ENCODE assay signal across 15 cellular contexts in the genomic region with DNA sequence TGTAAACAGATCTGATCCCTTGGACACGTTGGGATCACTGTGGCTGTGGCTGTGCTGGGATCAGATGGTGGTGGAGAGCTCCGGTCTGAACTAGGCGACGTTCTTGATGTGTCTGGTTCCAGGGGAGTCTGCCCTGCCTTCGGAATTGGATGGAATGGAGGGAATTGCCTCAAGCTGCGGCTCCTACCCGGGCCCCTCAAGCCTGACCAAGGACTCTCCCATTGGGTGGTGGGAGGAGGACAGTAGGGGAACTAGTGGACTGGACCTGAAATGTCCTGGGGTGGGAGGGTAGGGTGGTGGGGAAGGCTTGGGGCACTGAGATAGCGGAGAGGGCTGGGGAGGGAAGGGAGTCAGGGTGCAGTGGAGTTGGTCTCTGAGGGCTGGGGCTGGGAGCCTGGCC. TPM values are rescaled to one million over a fixed set of nuclear protein-coding genes. Genes with fewer than 3 reads are reported as not detected.
DNase-seq lines count a peak whose midpoint lies in the region; ATAC-seq and TF ChIP-seq lines count a peak whose summit lies in the region.
"Had no signal": no experiment of that assay in that cellular context is flagged by ENCODE, and none has a peak within 500 bp of the region (broad histone marks: within the 10 kb centered on the region; RNA-seq: fewer than 3 reads in every experiment).

No MANE protein-coding gene starts in this region.

- POLR2A ChIA-PET in CD4-positive, alpha-beta memory T cell (lab: Charles Lee; ENCODE audit: partially characterized antibody): interaction anchor here (1.1 to 2.8 kb wide), 3 partner anchors 112 to 150 kb away, joined by 4 to 22 read pairs (median 13); a partner anchor contains a TSS

- H3K36me3 Mint-ChIP-seq in CD4-positive, alpha-beta memory T cell: peaks cover 0 to 7% of the 10 kb centered on the region in 2 donors
- no peaks in the 10 kb centered on the region for H3K36me3 Mint-ChIP-seq in brain

- TF ChIP-seq RAD21 in neural cell (conservative IDR thresholded peaks at IDR 0.05): no peak

- ATAC-seq in HG02642 (IDR thresholded peaks at IDR 0.05; ENCODE audit: poor library complexity, unreplicated experiment) (no peak), GM19351 (IDR thresholded peaks at IDR 0.05; ENCODE audit: unreplicated experiment) (no peak)
- ATAC-seq: heart right ventricle had no signal

- H3K4me1 ChIP-seq in CD4-positive, alpha-beta memory T cell (ENCODE audit: insufficient read depth, low read length): peaks cover 36% of the 10 kb centered on the region
- peaks cover 44% of the 10 kb centered on the region for H3K4me1 ChIP-seq in HUES6 (ENCODE audit: control insufficient read depth, insufficient read depth, low read length)

- H3K4me1 Mint-ChIP-seq in CD4-positive, alpha-beta memory T cell: peaks cover 4 to 39% (median 22%) of the 10 kb centered on the region in 4 donors
- H3K4me1 Mint-ChIP-seq in brain: peaks cover 40% of the 10 kb centered on the region

- no peaks in the 10 kb centered on the region for H3K36me3 ChIP-seq in CD4-positive, alpha-beta memory T cell (ENCODE audit: insufficient read depth, low read length)
- H3K36me3 ChIP-seq in HUES6 (ENCODE audit: control insufficient read depth, insufficient read depth, low read length): no peaks in the 10 kb centered on the region
- H3K36me3 ChIP-seq in neural cell (ENCODE audit: insufficient read depth, low read length): no peaks in the 10 kb centered on the region
- H3K36me3 ChIP-seq: heart right ventricle had no signal

- H3K27me3 Mint-ChIP-seq in CD4-positive, alpha-beta memory T cell: no peaks in the 10 kb centered on the region
- H3K27me3 Mint-ChIP-seq in brain: peaks cover 4% of the 10 kb centered on the region
- H3K27me3 Mint-ChIP-seq: activated CD4-positive, alpha-beta memory T cell treated with anti-CD3 and anti-CD28 coated beads, Interleukin-2, amount 10 ng/mL, durations not matched to agents 7 days and 5 days had no signal

- H3K4me2 ChIP-seq in neural cell (ENCODE audit: low read length): no peak overlapping the region

- no peaks in the 10 kb centered on the region for H3F3A ChIP-seq in neural cell (ENCODE audit: insufficient read depth, low read length, poor library complexity, severe bottlenecking)

- H3K4me3 Mint-ChIP-seq in CD4-positive, alpha-beta memory T cell: peak overlapping the region in 3 of 8 donors; percentile 25 to 49 (median 40)
- peak overlapping the region; percentile 22 to 98 (median 93) for H3K4me3 Mint-ChIP-seq in brain

- no peak for DNase-seq in CD4-positive, alpha-beta memory T cell
- DNase-seq in T1000 (lab: John Stamatoyannopoulos, UW) (no peak), islet precursor cell (no peak)
- DNase-seq: activated CD4-positive, alpha-beta memory T cell treated with anti-CD3 and anti-CD28 coated beads, Interleukin-2, amount 10 ng/mL, durations not matched to agents 7 days and 5 days; aorta; Calu3; heart right ventricle; MV-4-11; NCI-H510A treated with DMSO at 0.1 percent for 48 hours; SK-N-SH had no signal

- no peak overlapping the region for H3K4me3 ChIP-seq in CD4-positive, alpha-beta memory T cell (ENCODE audit: low read length in 2 of 2)
- H3K4me3 ChIP-seq in HUES6 (ENCODE audit: low read depth, low read length): no peak overlapping the region
- H3K4me3 ChIP-seq in neural cell (ENCODE audit: low read length): no peak overlapping the region

- intact Hi-C loops in CD4-positive, alpha-beta memory T cell (cut with micrococcal nuclease): loop anchor here (2.0 to 10.0 kb wide), 6 partner anchors 79 to 267 kb away; a partner anchor contains a TSS

- peaks cover 6% of the 10 kb centered on the region for H3K79me2 ChIP-seq in neural cell (replicated peaks; ENCODE audit: insufficient read depth, low read length)

- CTCF ChIA-PET in CD4-positive, alpha-beta memory T cell (lab: Charles Lee; ENCODE audit: partially characterized antibody): interaction anchor here (0.6 to 1.6 kb wide), 2 partner anchors 32 to 78 kb away, joined by 4 read pairs; no protein-coding TSS in a partner anchor

- no peak overlapping the region for H2AFZ ChIP-seq in neural cell (ENCODE audit: low read depth, low read length)

- TF ChIP-seq CTCF in brain (conservative IDR thresholded peaks at IDR 0.05) (no peak), neural cell (IDR thresholded peaks at IDR 0.05; ENCODE audit: poor library complexity, severe bottlenecking) (no peak)

- peaks cover 6% of the 10 kb centered on the region for H4K20me1 ChIP-seq in neural cell (ENCODE audit: insufficient read depth)

- peak overlapping the region in 4 of 7 donors; percentile 6 to 57 (median 20) for H3K27ac Mint-ChIP-seq in CD4-positive, alpha-beta memory T cell
- peak overlapping the region in 4 of 5 experiments; percentile 49 to 100 (median 76) for H3K27ac Mint-ChIP-seq in brain

- no peaks in the 10 kb centered on the region for H3K27me3 ChIP-seq in CD4-positive, alpha-beta memory T cell (ENCODE audit: insufficient read depth, low read length)
- no peaks in the 10 kb centered on the region for H3K27me3 ChIP-seq in HUES6 (ENCODE audit: control insufficient read depth, insufficient read depth, low read length)
- no peaks in the 10 kb centered on the region for H3K27me3 ChIP-seq in neural cell (ENCODE audit: insufficient read depth, low read depth, low read length)
- H3K27me3 ChIP-seq: heart right ventricle had no signal

- H3K27ac ChIP-seq in CD4-positive, alpha-beta memory T cell (ENCODE audit: low read depth, low read length): no peak overlapping the region
- H3K27ac ChIP-seq in HUES6 (ENCODE audit: low read depth, low read length): peak overlapping the region; percentile 23; the same call in 1 of the 2 replicates
- peak overlapping the region; percentile 100 for H3K27ac ChIP-seq in neural cell (ENCODE audit: low read length)

- no peak for TF ChIP-seq EP300 in neural cell (conservative IDR thresholded peaks at IDR 0.05; ENCODE audit: poor library complexity, severe bottlenecking)

- H3K9me3 Mint-ChIP-seq in CD4-positive, alpha-beta memory T cell: no peaks in the 10 kb centered on the region
- H3K9me3 Mint-ChIP-seq in brain: no peaks in the 10 kb centered on the region
- H3K9me3 Mint-ChIP-seq: activated CD4-positive, alpha-beta memory T cell treated with anti-CD3 and anti-CD28 coated beads, Interleukin-2, amount 10 ng/mL, durations not matched to agents 7 days and 5 days had no signal

- no peaks in the 10 kb centered on the region for H3K9me2 ChIP-seq in neural cell (ENCODE audit: insufficient read depth, low read length)
- H3K9me2 ChIP-seq: SK-N-SH had no signal

- no peaks in the 10 kb centered on the region for H3K9me3 ChIP-seq in CD4-positive, alpha-beta memory T cell (ENCODE audit: control insufficient read depth in 1 of 2, low read length in 2 of 2)
- H3K9me3 ChIP-seq in HUES6 (ENCODE audit: control insufficient read depth, insufficient read depth, low read depth, low read length): no peaks in the 10 kb centered on the region
- H3K9me3 ChIP-seq in neural cell (ENCODE audit: low read length): no peaks in the 10 kb centered on the region
- H3K9me3 ChIP-seq: heart right ventricle, SK-N-SH had no signal

- H3K9ac ChIP-seq in HUES6 (ENCODE audit: low read length): peak overlapping the region; percentile 60
- peak overlapping the region; percentile 98 for H3K9ac ChIP-seq in neural cell (ENCODE audit: low read length)

TF ChIP-seq in neural cell, 6 proteins besides CTCF, POLR2A, EP300 and RAD21:
- TF ChIP-seq MXI1 (conservative IDR thresholded peaks at IDR 0.05; ENCODE audit: poor library complexity, severe bottlenecking) (no peak), TAF1 (IDR thresholded peaks at IDR 0.05; ENCODE audit: low read depth) (no peak), POLR2AphosphoS5 (IDR thresholded peaks at IDR 0.05) (no peak), EZH2 (IDR thresholded peaks at IDR 0.05; ENCODE audit: borderline replicate concordance, insufficient read depth, low read length, poor library complexity, severe bottlenecking) (no peak), SMC3 (conservative IDR thresholded peaks at IDR 0.05; ENCODE audit: poor library complexity) (no peak)
- TF ChIP-seq, protein P1, sequence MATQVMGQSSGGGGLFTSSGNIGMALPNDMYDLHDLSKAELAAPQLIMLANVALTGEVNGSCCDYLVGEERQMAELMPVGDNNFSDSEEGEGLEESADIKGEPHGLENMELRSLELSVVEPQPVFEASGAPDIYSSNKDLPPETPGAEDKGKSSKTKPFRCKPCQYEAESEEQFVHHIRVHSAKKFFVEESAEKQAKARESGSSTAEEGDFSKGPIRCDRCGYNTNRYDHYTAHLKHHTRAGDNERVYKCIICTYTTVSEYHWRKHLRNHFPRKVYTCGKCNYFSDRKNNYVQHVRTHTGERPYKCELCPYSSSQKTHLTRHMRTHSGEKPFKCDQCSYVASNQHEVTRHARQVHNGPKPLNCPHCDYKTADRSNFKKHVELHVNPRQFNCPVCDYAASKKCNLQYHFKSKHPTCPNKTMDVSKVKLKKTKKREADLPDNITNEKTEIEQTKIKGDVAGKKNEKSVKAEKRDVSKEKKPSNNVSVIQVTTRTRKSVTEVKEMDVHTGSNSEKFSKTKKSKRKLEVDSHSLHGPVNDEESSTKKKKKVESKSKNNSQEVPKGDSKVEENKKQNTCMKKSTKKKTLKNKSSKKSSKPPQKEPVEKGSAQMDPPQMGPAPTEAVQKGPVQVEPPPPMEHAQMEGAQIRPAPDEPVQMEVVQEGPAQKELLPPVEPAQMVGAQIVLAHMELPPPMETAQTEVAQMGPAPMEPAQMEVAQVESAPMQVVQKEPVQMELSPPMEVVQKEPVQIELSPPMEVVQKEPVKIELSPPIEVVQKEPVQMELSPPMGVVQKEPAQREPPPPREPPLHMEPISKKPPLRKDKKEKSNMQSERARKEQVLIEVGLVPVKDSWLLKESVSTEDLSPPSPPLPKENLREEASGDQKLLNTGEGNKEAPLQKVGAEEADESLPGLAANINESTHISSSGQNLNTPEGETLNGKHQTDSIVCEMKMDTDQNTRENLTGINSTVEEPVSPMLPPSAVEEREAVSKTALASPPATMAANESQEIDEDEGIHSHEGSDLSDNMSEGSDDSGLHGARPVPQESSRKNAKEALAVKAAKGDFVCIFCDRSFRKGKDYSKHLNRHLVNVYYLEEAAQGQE (IDR thresholded peaks at IDR 0.05; ENCODE audit: borderline replicate concordance): no peak

RNA-seq across cellular contexts. Expression of a gene that starts 3.2 kb away (rescaled TPM):
- 10 to 100 TPM; 30.1 to 41.0 TPM for total RNA-seq in CD4-positive, alpha-beta memory T cell
- 1 to 10 TPM; 2.4 to 4.8 TPM for polyA plus RNA-seq in CD4-positive, alpha-beta memory T cell
- polyA plus RNA-seq in brain (ENCODE audit: insufficient read depth, low read depth, low replicate concordance) (50.5 TPM), neural cell (3.3 and 4.1 TPM in 2 replicates)
- polyA minus RNA-seq in neural cell: 8.8 and 18.5 TPM in 2 replicates

RNA-seq across cellular contexts. Expression of a gene that starts 6.7 kb away (rescaled TPM):
- 10 to 100 TPM; 62.2 to 64.1 TPM for total RNA-seq in CD4-positive, alpha-beta memory T cell
- polyA plus RNA-seq in CD4-positive, alpha-beta memory T cell: 1 to 10 TPM; 1.2 to 7.7 TPM
- 63.1 TPM for polyA plus RNA-seq in brain (ENCODE audit: insufficient read depth, low read depth, low replicate concordance)
- polyA plus RNA-seq in neural cell: 35.9 and 47.0 TPM in 2 replicates
- 75.5 and 76.6 TPM in 2 replicates for polyA minus RNA-seq in neural cell
